ENCODE assay signal across 14 cellular contexts in the genomic region with DNA sequence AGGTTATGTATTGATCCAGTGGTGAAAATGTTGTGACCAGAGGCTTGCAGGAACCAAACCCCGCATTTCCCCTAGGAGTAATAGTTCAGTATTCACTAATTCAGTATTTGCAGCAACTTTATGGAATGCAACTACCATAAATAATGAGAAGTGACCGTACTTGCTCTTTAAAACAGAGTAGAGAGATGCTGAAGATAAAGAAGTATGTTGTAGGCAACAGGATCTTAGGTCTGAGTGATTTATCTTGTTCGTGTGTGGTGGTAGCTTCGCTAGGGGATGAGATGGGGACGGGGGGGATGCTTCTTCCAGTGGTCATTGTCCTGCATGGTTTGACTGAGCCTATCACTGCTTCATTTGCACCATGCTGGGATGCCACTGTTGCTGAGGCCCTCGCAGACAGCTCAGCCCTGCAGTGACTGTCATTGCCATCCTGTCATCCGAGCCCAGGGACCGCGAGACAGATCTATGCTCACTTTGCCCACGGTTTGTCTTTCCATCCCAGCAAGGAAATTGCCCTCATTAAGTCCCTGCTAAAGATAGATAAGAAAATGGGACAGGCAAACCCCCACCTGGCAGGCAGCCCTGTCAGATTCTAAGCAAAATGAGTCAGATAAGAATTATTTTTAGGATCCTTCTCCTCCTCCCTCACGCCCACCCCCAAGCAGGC.
DNase-seq lines count a peak whose midpoint lies in the region; ATAC-seq and TF ChIP-seq lines count a peak whose summit lies in the region.
"Had no signal": no experiment of that assay in that cellular context is flagged by ENCODE, and none has a peak within 500 bp of the region (broad histone marks: within the 10 kb centered on the region; RNA-seq: fewer than 3 reads in every experiment).

No MANE protein-coding gene starts in this region.

- TF ChIP-seq POLR2A in breast epithelium (IDR thresholded peaks at IDR 0.05): no peak

- H3K4me2 ChIP-seq in mammary epithelial cell (ENCODE audit: insufficient read depth, low read depth, low read length): no peak overlapping the region

- H4K20me1 ChIP-seq in mammary epithelial cell (ENCODE audit: insufficient read depth, low read length): no peaks in the 10 kb centered on the region

- H3K27ac ChIP-seq in breast epithelium: no peak overlapping the region
- no peak overlapping the region for H3K27ac ChIP-seq in mammary epithelial cell (ENCODE audit: insufficient read depth, low read depth, low read length)
- H3K27ac ChIP-seq: 22Rv1, neutrophil had no signal

- H3K9ac ChIP-seq in adipocyte (ENCODE audit: low read length): peak overlapping the region; percentile 44
- H3K9ac ChIP-seq in mammary epithelial cell (ENCODE audit: insufficient read depth, low read length): no peak overlapping the region

- no peaks in the 10 kb centered on the region for H3K9me3 ChIP-seq in adipocyte (ENCODE audit: control insufficient read depth, low read length)
- no peaks in the 10 kb centered on the region for H3K9me3 ChIP-seq in breast epithelium
- no peaks in the 10 kb centered on the region for H3K9me3 ChIP-seq in mammary epithelial cell (replicated peaks; ENCODE audit: insufficient read depth, low read length)
- H3K9me3 ChIP-seq: neutrophil had no signal

- H3K36me3 ChIP-seq in adipocyte (ENCODE audit: control insufficient read depth, insufficient read depth, low read length, severe bottlenecking): peaks cover 27% of the 10 kb centered on the region
- no peaks in the 10 kb centered on the region for H3K36me3 ChIP-seq in breast epithelium
- H3K36me3 ChIP-seq in mammary epithelial cell (ENCODE audit: insufficient read depth, low read length): no peaks in the 10 kb centered on the region
- H3K36me3 ChIP-seq: neutrophil had no signal

- CTCF ChIA-PET in mammary epithelial cell (lab: Charles Lee; ENCODE audit: low non-redundant PET): no interaction called here

- H3K4me3 ChIP-seq in adipocyte (ENCODE audit: low read length): peak overlapping the region; percentile 28
- H3K4me3 ChIP-seq in breast epithelium: no peak overlapping the region
- no peak overlapping the region for H3K4me3 ChIP-seq in mammary epithelial cell (replicated peaks in 1 of 3; ENCODE audit: insufficient read depth in 1 of 3, low read depth in 2 of 3, low read length in 3 of 3)

- no peaks in the 10 kb centered on the region for H3K79me2 ChIP-seq in mammary epithelial cell (ENCODE audit: insufficient read depth, low read length)

- dilution Hi-C loops in mammary epithelial cell (cut with HindIII; ENCODE audit: low sequenced_read_pairs): no loop called here

- BruUV-seq in mammary epithelial cell (replicated peaks; lab: Mats Ljungman, UMichigan): no TSS peak

- WGBS in mammary epithelial cell (ENCODE audit: low coverage, missing lambda C conversion rate): 93% methylated on average over 11 of the region's 11 CpGs

- H3K27me3 ChIP-seq in adipocyte (replicated peaks; ENCODE audit: control insufficient read depth, insufficient read depth, low read length) (no peaks in the 10 kb centered on the region), breast epithelium (no peaks in the 10 kb centered on the region), mammary epithelial cell (ENCODE audit: insufficient read depth, low read length) (no peaks in the 10 kb centered on the region)
- H3K27me3 ChIP-seq: neutrophil had no signal

- H2AFZ ChIP-seq in mammary epithelial cell (ENCODE audit: low read depth, low read length): no peak overlapping the region

- H3K4me1 ChIP-seq in adipocyte (ENCODE audit: control insufficient read depth, insufficient read depth, low read length) (peaks cover 43% of the 10 kb centered on the region), breast epithelium (no peaks in the 10 kb centered on the region), mammary epithelial cell (ENCODE audit: insufficient read depth, low read length) (peaks cover 9% of the 10 kb centered on the region)

- no peak for TF ChIP-seq CTCF in breast epithelium (IDR thresholded peaks at IDR 0.05)
- TF ChIP-seq CTCF in mammary epithelial cell (conservative IDR thresholded peaks at IDR 0.05 in 1 of 2, IDR thresholded peaks at IDR 0.05 in 1 of 2; ENCODE audit: extremely low read depth in 1 of 2, insufficient read depth in 1 of 2, low read depth in 1 of 2, low read length in 2 of 2): no peak

- DNase-seq in DMS 273 (lab: John Stamatoyannopoulos, UW; ENCODE audit: unreplicated experiment): peak; percentile 18
- DNase-seq in DMS 273 treated with DMSO at 0.1 percent for 48 hours (lab: John Stamatoyannopoulos, UW): no peak
- DNase-seq in adipocyte (ENCODE audit: low read depth): no peak
- peak; percentile 58 for DNase-seq in inferior parietal cortex (ENCODE audit: extremely low spot score)
- DNase-seq in superior temporal gyrus (ENCODE audit: extremely low spot score): peak; percentile 52
- no peak for DNase-seq in breast epithelium (ENCODE audit: low spot score in 2 of 2)
- DNase-seq in mammary epithelial cell: no peak
- DNase-seq: activated CD8-positive, alpha-beta memory T cell treated with anti-CD3 and anti-CD28 coated beads for 24 hours; activated gamma-delta T cell; NCI-H1436 treated with DMSO at 0.1 percent for 48 hours; NCI-H748 treated with DMSO at 0.1 percent for 48 hours had no signal

- in situ Hi-C loops in mammary epithelial cell (cut with MboI; ENCODE audit: low sequenced_read_pairs in 2 of 2): no loop called here

- intact Hi-C loops in breast epithelium (cut with DNase I; ENCODE audit: low total_unique reads) (no loop called here), mammary epithelial cell (cut with micrococcal nuclease) (no loop called here)

- no peak for ATAC-seq in GM18517 (IDR thresholded peaks at IDR 0.05; ENCODE audit: unreplicated experiment)

Comparison
In these comparisons a context has a peak if more than half of its experiments do, and no peak if none do; other contexts are left out.
1. DNase-seq: peak in DMS 273 (single experiment), inferior parietal cortex (single experiment) and superior temporal gyrus (single experiment); none in DMS 273 treated with DMSO at 0.1 percent for 48 hours (single experiment), adipocyte (single experiment), breast epithelium (0 of 2) and mammary epithelial cell (single experiment).